ENCODE assay signal across 1 cellular context in the genomic region with DNA sequence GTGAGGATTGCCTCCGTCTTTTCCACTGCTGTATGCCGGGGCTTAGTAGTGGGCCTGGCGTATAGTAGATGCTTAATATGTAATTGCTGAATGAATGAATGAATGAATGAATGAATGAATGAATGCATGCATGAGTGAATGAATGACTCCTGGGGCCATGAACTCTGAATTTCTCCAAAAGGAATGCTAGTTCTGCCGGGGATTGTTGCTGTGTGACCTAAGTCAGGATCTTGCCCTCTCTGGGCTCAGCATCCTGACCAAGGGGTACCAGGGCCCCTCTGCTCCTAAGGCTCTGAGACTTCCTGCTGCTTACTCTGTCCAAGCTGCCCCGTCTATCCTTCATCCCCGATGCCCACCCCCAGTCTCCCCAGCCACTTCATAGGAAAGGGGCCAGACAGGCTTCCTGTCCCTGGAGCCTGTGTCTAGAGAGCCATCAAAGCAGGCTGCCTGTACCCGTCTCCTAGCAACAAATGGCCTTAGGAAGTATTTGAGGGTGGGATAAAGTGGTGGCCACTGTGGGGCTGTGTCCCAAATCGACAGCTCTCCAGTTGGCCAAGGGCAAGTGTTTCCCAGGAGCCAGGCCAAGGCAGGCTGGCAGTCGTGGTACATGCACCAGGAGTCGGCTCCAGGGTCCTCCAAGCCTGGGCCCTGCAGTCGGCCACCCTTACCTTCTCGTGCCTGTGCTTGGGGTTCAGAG.
TF ChIP-seq lines count a peak whose summit lies in the region.

No MANE protein-coding gene starts in this region.

TF ChIP-seq in WTC11, 78 proteins besides CTCF, POLR2A, EP300 and RAD21:
- TF ChIP-seq GTF2I (CRISPR knock-in tag; conservative IDR thresholded peaks at IDR 0.05) = peak; percentile 61; the same call in 1 of the 2 replicates
- TF ChIP-seq FOXP1 (CRISPR knock-in tag; IDR thresholded peaks at IDR 0.05; ENCODE audit: borderline replicate concordance) = no peak
